ENCODE assay signal across 17 cellular contexts in genomic region chr15:25176991-25177954, GRCh38.
DNase-seq lines count a peak whose midpoint lies in the region; ATAC-seq, FAIRE-seq and TF ChIP-seq lines count a peak whose summit lies in the region.
"Had no signal": no experiment of that assay in that cellular context is flagged by ENCODE, and none has a peak within 500 bp of the region (broad histone marks: within the 10 kb centered on the region; RNA-seq: fewer than 3 reads in every experiment).

No MANE protein-coding gene starts in this region.

- H3K36me3 ChIP-seq in body of pancreas (replicated peaks in 1 of 2; ENCODE audit: insufficient read depth in 1 of 2, low read depth in 2 of 2): no peaks in the 10 kb centered on the region
- no peaks in the 10 kb centered on the region for H3K36me3 ChIP-seq in left lung
- no peaks in the 10 kb centered on the region for H3K36me3 ChIP-seq in stomach
- H3K36me3 ChIP-seq: tibial artery had no signal

- H3K9me3 ChIP-seq in body of pancreas (peaks cover 0 to 20% (median 0%) of the 10 kb centered on the region in 3 donors), left lung (peaks cover 0 to 100% of the 10 kb centered on the region in 2 donors), stomach (peaks cover 18 to 100% (median 98%) of the 10 kb centered on the region in 4 donors)

- TF ChIP-seq POLR2A in body of pancreas (IDR thresholded peaks at IDR 0.05) (no peak), stomach (IDR thresholded peaks at IDR 0.05) (no peak)

- DNase-seq in activated CD4-positive, CD25-positive, alpha-beta regulatory T cell treated with anti-CD3 and anti-CD28 coated beads, Interleukin-2, amount 50 U/mL, for 72 hours: peak; percentile 14
- DNase-seq in body of pancreas (peak in 3 of 4 donors; percentile 0 to 9 (median 3)), left lung (peak; percentile 17 to 56), stomach (peak; percentile 17), RCC 7860 (ENCODE audit: low spot score) (no peak), dermis blood vessel endothelial cell (no peak)
- DNase-seq in stimulated activated CD4-positive, alpha-beta T cell treated with anti-CD3 and anti-CD28 coated beads, Interleukin-2, amount 100 ng/mL, for 48 hours: no peak
- DNase-seq: 8988T, amniotic stem cell, NCI-H1105, RPMI8226, small intestine, T-helper 9 cell had no signal

- H3K27me3 ChIP-seq in body of pancreas (no peaks in the 10 kb centered on the region), left lung (no peaks in the 10 kb centered on the region), stomach (no peaks in the 10 kb centered on the region)
- H3K27me3 ChIP-seq: tibial artery had no signal

- ATAC-seq in activated CD4-positive, CD25-positive, alpha-beta regulatory T cell treated with anti-CD3 and anti-CD28 coated beads, Interleukin-2, amount 50 U/mL, for 24 hours: no peak
- no peak for ATAC-seq in body of pancreas
- no peak for ATAC-seq in left lung
- ATAC-seq: naive thymus-derived CD4-positive, alpha-beta T cell had no signal

- H3K27ac ChIP-seq in body of pancreas: no peak overlapping the region
- no peak overlapping the region for H3K27ac ChIP-seq in left lung
- H3K27ac ChIP-seq in stomach: no peak overlapping the region
- H3K27ac ChIP-seq: tibial artery had no signal

- intact Hi-C loops in body of pancreas (cut with DNase I): no loop called here
- intact Hi-C loops in left lung (cut with DNase I): no loop called here
- intact Hi-C loops in stomach (cut with DNase I; ENCODE audit: low total_unique reads): no loop called here

- no peak overlapping the region for H3K4me3 ChIP-seq in body of pancreas
- no peak overlapping the region for H3K4me3 ChIP-seq in left lung
- H3K4me3 ChIP-seq in stomach: no peak overlapping the region
- H3K4me3 ChIP-seq: tibial artery had no signal

- no peak for TF ChIP-seq EP300 in stomach (IDR thresholded peaks at IDR 0.05)

- 76 to 83% methylated on average over 2 to 21 of the region's 21 CpGs for WGBS in body of pancreas, 2 donors
- WGBS in stomach, 5 donors: 77 to 85% (median 84%) methylated on average over 9 to 21 of the region's 21 CpGs

- TF ChIP-seq CTCF in body of pancreas (IDR thresholded peaks at IDR 0.05): no peak
- TF ChIP-seq CTCF in left lung (IDR thresholded peaks at IDR 0.05): no peak
- no peak for TF ChIP-seq CTCF in stomach (IDR thresholded peaks at IDR 0.05)

- H3K4me1 ChIP-seq in body of pancreas (no peaks in the 10 kb centered on the region), left lung (no peaks in the 10 kb centered on the region), stomach (no peaks in the 10 kb centered on the region)
- H3K4me1 ChIP-seq: tibial artery had no signal

- no peak for FAIRE-seq in RCC 7860 (lab: Jason Lieb, UNC)
- FAIRE-seq: keratinocyte, small intestine had no signal

Comparison
In these comparisons a context has a peak if more than half of its experiments do, and no peak if none do; other contexts are left out.
1. DNase-seq: peak in activated CD4-positive, CD25-positive, alpha-beta regulatory T cell treated with anti-CD3 and anti-CD28 coated beads, Interleukin-2, amount 50 U/mL, for 72 hours (single experiment), body of pancreas (3 of 4), left lung (2 of 2) and stomach (single experiment); none in RCC 7860 (single experiment), stimulated activated CD4-positive, alpha-beta T cell treated with anti-CD3 and anti-CD28 coated beads, Interleukin-2, amount 100 ng/mL, for 48 hours (0 of 2) and dermis blood vessel endothelial cell (single experiment).